In the genomic region with DNA sequence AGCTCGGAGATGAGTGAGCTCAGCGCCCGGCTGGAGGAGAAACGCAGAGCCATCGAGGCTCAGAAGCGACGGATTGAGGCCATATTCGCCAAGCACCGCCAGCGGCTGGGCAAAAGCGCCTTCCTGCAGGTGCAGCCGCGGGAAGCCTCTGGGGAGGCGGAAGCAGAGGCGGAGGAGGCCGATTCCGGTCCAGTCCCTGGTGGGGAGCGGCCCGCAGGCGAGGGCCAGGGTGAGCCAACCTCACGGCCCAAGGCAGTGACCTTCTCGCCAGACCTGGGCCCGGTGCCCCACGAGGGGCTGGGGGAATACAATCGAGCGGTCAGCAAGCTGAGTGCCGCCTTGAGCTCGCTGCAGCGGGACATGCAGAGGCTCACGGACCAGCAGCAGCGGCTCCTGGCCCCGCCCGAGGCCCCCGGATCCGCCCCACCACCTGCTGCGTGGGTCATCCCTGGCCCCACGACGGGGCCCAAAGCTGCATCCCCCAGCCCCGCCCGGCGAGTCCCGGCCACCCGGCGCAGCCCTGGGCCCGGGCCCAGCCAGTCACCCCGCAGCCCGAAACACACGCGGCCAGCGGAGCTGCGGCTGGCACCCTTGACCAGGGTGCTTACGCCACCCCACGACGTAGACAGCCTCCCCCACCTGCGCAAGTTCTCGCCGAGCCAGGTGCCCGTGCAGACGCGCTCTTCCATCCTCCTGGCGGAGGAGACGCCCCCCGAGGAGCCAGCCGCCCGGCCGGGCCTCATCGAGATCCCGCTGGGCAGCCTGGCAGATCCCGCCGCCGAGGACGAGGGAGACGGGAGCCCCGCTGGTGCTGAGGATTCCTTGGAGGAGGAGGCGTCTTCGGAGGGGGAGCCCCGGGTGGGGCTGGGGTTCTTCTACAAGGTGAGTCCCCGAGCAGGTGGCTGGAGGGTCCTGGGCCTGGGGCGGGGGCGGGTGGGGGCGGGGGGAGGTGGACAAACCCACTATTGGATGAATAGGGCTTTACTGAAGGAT, we compare ENCODE assay signal across 1 cellular context.
TF ChIP-seq lines count a peak whose summit lies in the region.

No MANE protein-coding gene starts in this region.

TF ChIP-seq in K562, 482 proteins besides CTCF, POLR2A, EP300 and RAD21:
- TF ChIP-seq, protein P1, sequence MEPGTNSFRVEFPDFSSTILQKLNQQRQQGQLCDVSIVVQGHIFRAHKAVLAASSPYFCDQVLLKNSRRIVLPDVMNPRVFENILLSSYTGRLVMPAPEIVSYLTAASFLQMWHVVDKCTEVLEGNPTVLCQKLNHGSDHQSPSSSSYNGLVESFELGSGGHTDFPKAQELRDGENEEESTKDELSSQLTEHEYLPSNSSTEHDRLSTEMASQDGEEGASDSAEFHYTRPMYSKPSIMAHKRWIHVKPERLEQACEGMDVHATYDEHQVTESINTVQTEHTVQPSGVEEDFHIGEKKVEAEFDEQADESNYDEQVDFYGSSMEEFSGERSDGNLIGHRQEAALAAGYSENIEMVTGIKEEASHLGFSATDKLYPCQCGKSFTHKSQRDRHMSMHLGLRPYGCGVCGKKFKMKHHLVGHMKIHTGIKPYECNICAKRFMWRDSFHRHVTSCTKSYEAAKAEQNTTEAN (CRISPR knock-in tag; IDR thresholded peaks at IDR 0.05): no peak
- TF ChIP-seq ETV1 (tag; conservative IDR thresholded peaks at IDR 0.05; ENCODE audit: low read depth) (0 out of 2 replicates have a peak, but pooled peaks have one; percentile 28), CREM (IDR thresholded peaks at IDR 0.05; ENCODE audit: low read depth) (no peak)
- TF ChIP-seq, protein P2, sequence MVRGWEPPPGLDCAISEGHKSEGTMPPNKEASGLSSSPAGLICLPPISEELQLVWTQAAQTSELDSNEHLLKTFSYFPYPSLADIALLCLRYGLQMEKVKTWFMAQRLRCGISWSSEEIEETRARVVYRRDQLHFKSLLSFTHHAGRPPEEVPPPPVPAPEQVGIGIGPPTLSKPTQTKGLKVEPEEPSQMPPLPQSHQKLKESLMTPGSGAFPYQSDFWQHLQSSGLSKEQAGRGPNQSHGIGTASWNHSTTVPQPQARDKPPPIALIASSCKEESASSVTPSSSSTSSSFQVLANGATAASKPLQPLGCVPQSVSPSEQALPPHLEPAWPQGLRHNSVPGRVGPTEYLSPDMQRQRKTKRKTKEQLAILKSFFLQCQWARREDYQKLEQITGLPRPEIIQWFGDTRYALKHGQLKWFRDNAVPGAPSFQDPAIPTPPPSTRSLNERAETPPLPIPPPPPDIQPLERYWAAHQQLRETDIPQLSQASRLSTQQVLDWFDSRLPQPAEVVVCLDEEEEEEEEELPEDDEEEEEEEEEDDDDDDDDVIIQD (CRISPR knock-in tag; IDR thresholded peaks at IDR 0.05): no peak
TF ChIP-seq in K562: peak in this region for 1.
